In the genomic region with DNA sequence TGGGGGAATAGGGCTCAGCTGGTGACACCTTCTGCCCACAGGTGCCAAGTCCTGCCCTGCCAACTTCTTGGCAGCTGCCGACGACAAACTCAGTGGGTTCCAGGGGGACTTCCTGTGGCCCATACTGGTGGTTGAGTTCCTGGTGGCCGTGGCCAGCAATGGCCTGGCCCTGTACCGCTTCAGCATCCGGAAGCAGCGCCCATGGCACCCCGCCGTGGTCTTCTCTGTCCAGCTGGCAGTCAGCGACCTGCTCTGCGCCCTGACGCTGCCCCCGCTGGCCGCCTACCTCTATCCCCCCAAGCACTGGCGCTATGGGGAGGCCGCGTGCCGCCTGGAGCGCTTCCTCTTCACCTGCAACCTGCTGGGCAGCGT, we compare ENCODE assay signal across 1 cellular context.
A peak's percentile ranks its signal among the peaks of the same experiment; 100 is the strongest.
TF ChIP-seq lines count a peak whose summit lies in the region.

No MANE protein-coding gene starts in this region.

TF ChIP-seq in endothelial cell of umbilical vein, 7 proteins besides CTCF, POLR2A, EP300 and RAD21:
- TF ChIP-seq POLR2AphosphoS5 (IDR thresholded peaks at IDR 0.05; ENCODE audit: insufficient read depth, low read depth, low read length) (peak; percentile 2), FOS (IDR thresholded peaks at IDR 0.05; ENCODE audit: borderline replicate concordance, insufficient read depth, low read length) (no peak)
